In the genomic region with DNA sequence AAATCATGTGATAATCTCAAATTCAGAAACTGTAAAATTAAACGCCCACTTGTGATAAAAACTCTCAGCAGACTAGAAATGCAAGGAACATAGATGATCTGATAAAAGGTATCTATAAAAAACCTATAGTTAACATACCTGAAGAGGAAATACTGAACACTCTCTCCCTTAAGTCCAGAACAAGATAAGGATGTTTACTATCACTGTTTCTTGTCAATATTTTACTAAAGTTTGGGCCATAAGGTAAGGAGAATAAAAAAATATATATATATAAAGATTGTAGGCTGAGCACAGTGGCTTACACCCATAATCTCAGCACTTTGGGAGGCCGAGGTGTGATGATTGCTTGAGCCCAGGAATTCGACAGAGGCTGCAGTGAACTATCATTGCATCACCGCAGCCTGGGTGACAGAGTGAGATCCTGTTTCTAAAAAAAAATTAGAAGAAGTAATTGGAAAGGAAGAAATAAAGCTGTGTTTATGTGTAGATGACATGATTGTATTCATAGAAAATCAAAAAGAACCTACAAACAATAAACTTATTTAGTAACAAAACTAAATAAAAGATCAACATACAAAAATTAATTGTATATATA, we compare ENCODE assay signal across 13 cellular contexts.
"Had no signal": no experiment of that assay in that cellular context is flagged by ENCODE, and none has a peak within 500 bp of the region (broad histone marks: within the 10 kb centered on the region; RNA-seq: fewer than 3 reads in every experiment).

No MANE protein-coding gene starts in this region.

- H3K4me3 ChIP-seq: gastrocnemius medialis, heart right ventricle, ovary, stomach had no signal

- H3K4me1 ChIP-seq: gastrocnemius medialis, stomach had no signal

- ATAC-seq: activated CD8-positive, alpha-beta memory T cell treated with anti-CD3 and anti-CD28 coated beads, Interleukin-2, amount 10 ng/mL, durations not matched to agents 7 days and 5 days; activated T-cell treated with anti-CD3 and anti-CD28 coated beads, Interleukin-2, amount 50 U/mL, for 4 hours; gastrocnemius medialis; heart right ventricle; left ventricle myocardium superior had no signal

- H3K9me3 ChIP-seq: gastrocnemius medialis, heart right ventricle, ovary, stomach had no signal

- H3K27me3 ChIP-seq: gastrocnemius medialis, heart right ventricle, ovary, stomach had no signal

- H3K36me3 ChIP-seq: gastrocnemius medialis, ovary had no signal

- DNase-seq: activated CD4-positive, alpha-beta T cell treated with anti-CD3 and anti-CD28 coated beads for 1 hour; activated CD4-positive, alpha-beta T cell treated with anti-CD3 and anti-CD28 coated beads, Interleukin-2, amount 50 U/mL, for 48 hours; activated CD8-positive, alpha-beta memory T cell treated with anti-CD3 and anti-CD28 coated beads, Interleukin-2, amount 10 ng/mL, durations not matched to agents 7 days and 5 days; activated gamma-delta T cell; activated naive CD8-positive, alpha-beta T cell treated with anti-CD3 and anti-CD28 coated beads for 36 hours; activated T-cell treated with anti-CD3 and anti-CD28 coated beads, Interleukin-2, amount 50 U/mL, for 4 hours; gastrocnemius medialis; heart right ventricle; islet precursor cell; left ventricle myocardium superior; ovary; stimulated activated CD4-positive, alpha-beta T cell treated with anti-CD3 and anti-CD28 coated beads, Interleukin-15, amount 100 ng/mL, for 24 hours; stomach had no signal

- H3K27ac ChIP-seq: gastrocnemius medialis, heart right ventricle, ovary, stomach had no signal
